8 cellular contexts compared by ENCODE assay signal in genomic region chrX:1452497-1453389, GRCh38. TPM values are rescaled to one million over a fixed set of nuclear protein-coding genes. Genes with fewer than 3 reads are reported as not detected.
DNase-seq lines count a peak whose midpoint lies in the region; ATAC-seq and TF ChIP-seq lines count a peak whose summit lies in the region.

ASMTL (minus strand) TSS chrX:1452909; CDS start chrX:1452840, 69 bp downstream.

- no peak within 1 kb of the TSS for H2AFZ ChIP-seq in GM23338

- H3K4me1 Mint-ChIP-seq in GM23338 = no peaks in the 10 kb centered on the region; the same call in 2 of the 3 replicates

- peaks cover 50% of the 10 kb centered on the region for H3K9me3 Mint-ChIP-seq in GM23338

- peaks cover 8% of the 10 kb centered on the region; the same call in 1 of the 2 replicates for H3F3A ChIP-seq in GM23338 (replicated peaks; ENCODE audit: low read depth)

- H3K79me2 ChIP-seq in GM23338 (replicated peaks; ENCODE audit: insufficient read depth) = peaks cover 49% of the 10 kb centered on the region

- DNase-seq in Daoy (ENCODE audit: low read depth) (peak; percentile 96), GM23338 (ENCODE audit: low spot score) (peak; percentile 99), MG63 (peak; percentile 99), foreskin keratinocyte (peak; percentile 85 to 95), occipital lobe (lab: John Stamatoyannopoulos, UW) (no peak), thoracic aorta (ENCODE audit: low spot score) (peak; percentile 99), NCI-H446 treated with DMSO at 0.1 percent for 48 hours (lab: John Stamatoyannopoulos, UW) (no peak)
- peak; percentile 100 for DNase-seq in activated T-helper 1 cell treated with anti-CD3 and anti-CD28 coated beads, Interleukin-2, amount 50 U/mL, for 16 hours (ENCODE audit: low read depth in 1 of 2, low spot score in 1 of 2)

- H3K27me3 Mint-ChIP-seq in GM23338 (ENCODE audit: insufficient read depth, low read depth, poor library complexity) = peaks cover 20% of the 10 kb centered on the region

- H3K4me2 ChIP-seq in GM23338 = peak within 1 kb of the TSS; percentile 84

- H3K27ac ChIP-seq in GM23338 (ENCODE audit: low read depth) (peak within 1 kb of the TSS; percentile 97), foreskin keratinocyte (peak within 1 kb of the TSS; percentile 72), thoracic aorta (peak within 1 kb of the TSS; percentile 96)

- H3K9me3 ChIP-seq in MG63 = peaks cover 6% of the 10 kb centered on the region
- no peaks in the 10 kb centered on the region for H3K9me3 ChIP-seq in thoracic aorta

- H3K36me3 ChIP-seq in GM23338 (ENCODE audit: insufficient read depth) = no peaks in the 10 kb centered on the region
- peaks cover 6% of the 10 kb centered on the region for H3K36me3 ChIP-seq in MG63
- H3K36me3 ChIP-seq in thoracic aorta = no peaks in the 10 kb centered on the region

- H3K9me2 ChIP-seq in GM23338 (ENCODE audit: insufficient read depth) = peaks cover 15% of the 10 kb centered on the region

- H3K4me1 ChIP-seq in GM23338 (ENCODE audit: insufficient read depth) (no peaks in the 10 kb centered on the region), foreskin keratinocyte (no peaks in the 10 kb centered on the region), thoracic aorta (ENCODE audit: control insufficient read depth in 1 of 2, low read depth in 2 of 2) (peaks cover 8 to 22% of the 10 kb centered on the region in 2 donors)

- H4K20me1 ChIP-seq in GM23338 (replicated peaks; ENCODE audit: insufficient read depth) = no peaks in the 10 kb centered on the region

- H3K27ac Mint-ChIP-seq in GM23338 = peak within 1 kb of the TSS; percentile 78; the same call in 1 of the 2 replicates

- peaks cover 31% of the 10 kb centered on the region for H3K36me3 Mint-ChIP-seq in GM23338 (ENCODE audit: low read depth)

- peak; percentile 70 for ATAC-seq in GM23338
- peak; percentile 83 for ATAC-seq in foreskin keratinocyte
- peak; percentile 81 for ATAC-seq in thoracic aorta (ENCODE audit: insufficient number of reproducible peaks, low FRiP score, low read depth)

- H3K4me3 Mint-ChIP-seq in GM23338 = peak within 1 kb of the TSS; percentile 80

- H3K4me3 ChIP-seq in GM23338 (peak within 1 kb of the TSS; percentile 97), MG63 (peak within 1 kb of the TSS; percentile 92), thoracic aorta (peak within 1 kb of the TSS; percentile 91)

- H3K27me3 ChIP-seq in GM23338 (ENCODE audit: insufficient read depth) = no peaks in the 10 kb centered on the region
- peaks cover 11% of the 10 kb centered on the region for H3K27me3 ChIP-seq in MG63
- H3K27me3 ChIP-seq in foreskin keratinocyte = no peaks in the 10 kb centered on the region
- H3K27me3 ChIP-seq in thoracic aorta (replicated peaks; ENCODE audit: insufficient read depth) = no peaks in the 10 kb centered on the region

- TF ChIP-seq CTCF in GM23338 (conservative IDR thresholded peaks at IDR 0.05; ENCODE audit: low read depth in 2 of 2) = no peak
- TF ChIP-seq CTCF in foreskin keratinocyte (conservative IDR thresholded peaks at IDR 0.05) = no peak
- no peak for TF ChIP-seq CTCF in thoracic aorta (IDR thresholded peaks at IDR 0.05)

TF ChIP-seq in GM23338, 12 proteins besides CTCF, POLR2A, EP300 and RAD21:
- TF ChIP-seq POLR2AphosphoS5 (IDR thresholded peaks at IDR 0.05; ENCODE audit: low read depth) (peak; percentile 94), STAT1 (IDR thresholded peaks at IDR 0.05; ENCODE audit: unreplicated experiment) (peak; percentile 88), REST (IDR thresholded peaks at IDR 0.05; ENCODE audit: unreplicated experiment) (no peak), EZH2phosphoT487 (IDR thresholded peaks at IDR 0.05; ENCODE audit: unreplicated experiment) (no peak), CREB1 (CRISPR knock-in tag; IDR thresholded peaks at IDR 0.05; ENCODE audit: low read depth) (peak; percentile 16; the same call in 1 of the 2 replicates)

RNA-seq across cellular contexts. Expression of gene ASMTL, which starts in this region (rescaled TPM):
- 0.74 and 2.3 TPM in 2 replicates for total RNA-seq in Daoy (2014; rRNA removed; shearing (Covaris generic))
- total RNA-seq in GM23338 (2014; rRNA removed; shearing (Covaris generic)) = 50.3 and 53.7 TPM in 2 replicates
- polyA plus RNA-seq in GM23338 (2016; fragmentation: Nextera tagmentation; extraction: Ambion mirVana) (55.6 and 61.2 TPM in 2 replicates), foreskin keratinocyte (20.3 and 23.4 TPM in 2 replicates)
- total RNA-seq in MG63 (2014; rRNA removed; shearing (Covaris generic); ENCODE audit: low replicate concordance) = 29.3 and 60.9 TPM in 2 replicates
- total RNA-seq in foreskin keratinocyte (16.4 and 21.3 TPM in 2 replicates), occipital lobe (11.1 TPM), thoracic aorta (10 to 100 TPM; 30.8 to 43.5 TPM)

Comparison
In these comparisons a context has a peak if more than half of its experiments do, and no peak if none do; other contexts are left out.
1. DNase-seq: peak in Daoy (single experiment), GM23338 (single experiment), MG63 (single experiment), activated T-helper 1 cell treated with anti-CD3 and anti-CD28 coated beads, Interleukin-2, amount 50 U/mL, for 16 hours (2 of 2), foreskin keratinocyte (2 of 2) and thoracic aorta (single experiment); none in occipital lobe (single experiment) and NCI-H446 treated with DMSO at 0.1 percent for 48 hours (single experiment).
2. Peak in every context shown above with its lines, with median percentiles within 50 percentile points of each other: ATAC-seq, H3K27ac ChIP-seq and H3K4me3 ChIP-seq.